ENCODE assay signal across 1 cellular context in the genomic region with DNA sequence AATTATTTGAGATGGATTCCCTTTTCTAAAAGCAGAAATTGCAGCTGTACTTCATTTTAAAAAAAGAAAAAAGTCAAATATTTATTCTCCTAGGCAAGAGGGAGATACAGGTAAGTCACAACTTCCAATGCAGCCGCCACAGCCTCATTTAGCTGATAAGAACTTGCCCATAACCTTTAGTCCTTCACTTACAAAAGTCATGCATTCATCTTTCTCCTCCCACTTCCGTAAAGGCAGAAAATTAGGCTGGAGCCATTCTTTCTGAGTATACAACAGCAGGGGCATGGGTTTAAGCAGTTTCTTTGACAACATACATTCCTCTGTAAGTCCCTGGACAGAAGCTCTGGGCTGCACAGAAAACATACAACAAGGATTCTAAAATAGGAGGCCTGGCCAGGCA.
A peak's percentile ranks its signal among the peaks of the same experiment; 100 is the strongest.
TF ChIP-seq lines count a peak whose summit lies in the region.

No MANE protein-coding gene starts in this region.

TF ChIP-seq in HepG2, 621 proteins besides CTCF, POLR2A, EP300 and RAD21 (continued from another document and continues in another):
- TF ChIP-seq, protein P1, sequence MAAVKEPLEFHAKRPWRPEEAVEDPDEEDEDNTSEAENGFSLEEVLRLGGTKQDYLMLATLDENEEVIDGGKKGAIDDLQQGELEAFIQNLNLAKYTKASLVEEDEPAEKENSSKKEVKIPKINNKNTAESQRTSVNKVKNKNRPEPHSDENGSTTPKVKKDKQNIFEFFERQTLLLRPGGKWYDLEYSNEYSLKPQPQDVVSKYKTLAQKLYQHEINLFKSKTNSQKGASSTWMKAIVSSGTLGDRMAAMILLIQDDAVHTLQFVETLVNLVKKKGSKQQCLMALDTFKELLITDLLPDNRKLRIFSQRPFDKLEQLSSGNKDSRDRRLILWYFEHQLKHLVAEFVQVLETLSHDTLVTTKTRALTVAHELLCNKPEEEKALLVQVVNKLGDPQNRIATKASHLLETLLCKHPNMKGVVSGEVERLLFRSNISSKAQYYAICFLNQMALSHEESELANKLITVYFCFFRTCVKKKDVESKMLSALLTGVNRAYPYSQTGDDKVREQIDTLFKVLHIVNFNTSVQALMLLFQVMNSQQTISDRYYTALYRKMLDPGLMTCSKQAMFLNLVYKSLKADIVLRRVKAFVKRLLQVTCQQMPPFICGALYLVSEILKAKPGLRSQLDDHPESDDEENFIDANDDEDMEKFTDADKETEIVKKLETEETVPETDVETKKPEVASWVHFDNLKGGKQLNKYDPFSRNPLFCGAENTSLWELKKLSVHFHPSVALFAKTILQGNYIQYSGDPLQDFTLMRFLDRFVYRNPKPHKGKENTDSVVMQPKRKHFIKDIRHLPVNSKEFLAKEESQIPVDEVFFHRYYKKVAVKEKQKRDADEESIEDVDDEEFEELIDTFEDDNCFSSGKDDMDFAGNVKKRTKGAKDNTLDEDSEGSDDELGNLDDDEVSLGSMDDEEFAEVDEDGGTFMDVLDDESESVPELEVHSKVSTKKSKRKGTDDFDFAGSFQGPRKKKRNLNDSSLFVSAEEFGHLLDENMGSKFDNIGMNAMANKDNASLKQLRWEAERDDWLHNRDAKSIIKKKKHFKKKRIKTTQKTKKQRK (IDR thresholded peaks at IDR 0.05; ENCODE audit: low read length): no peak
- TF ChIP-seq ZNF253 (CRISPR knock-in tag; IDR thresholded peaks at IDR 0.05; ENCODE audit: borderline replicate concordance) (no peak), REXO4 (CRISPR knock-in tag; IDR thresholded peaks at IDR 0.05; ENCODE audit: borderline replicate concordance) (no peak), CREM (IDR thresholded peaks at IDR 0.05) (peak; percentile 34; the same call in 1 of the 2 replicates), CREM (CRISPR knock-in tag; IDR thresholded peaks at IDR 0.05) (no peak), KDM2A (CRISPR knock-in tag; IDR thresholded peaks at IDR 0.05; ENCODE audit: borderline replicate concordance, low read depth) (no peak), CCDC6 (CRISPR knock-in tag; IDR thresholded peaks at IDR 0.05) (no peak), GATAD2A (CRISPR knock-in tag; IDR thresholded peaks at IDR 0.05) (peak; percentile 29; the same call in 1 of the 2 replicates), ATF4 (CRISPR knock-in tag; IDR thresholded peaks at IDR 0.05) (no peak), ZNF563 (CRISPR knock-in tag; IDR thresholded peaks at IDR 0.05) (no peak), NFKB2 (CRISPR knock-in tag; IDR thresholded peaks at IDR 0.05; ENCODE audit: borderline replicate concordance) (no peak), ZNF17 (CRISPR knock-in tag; IDR thresholded peaks at IDR 0.05) (no peak), ZBTB20 (CRISPR knock-in tag; IDR thresholded peaks at IDR 0.05; ENCODE audit: borderline replicate concordance, low read depth) (0 out of 2 replicates have a peak, but pooled peaks have one; percentile 42), ZBTB44 (CRISPR knock-in tag; IDR thresholded peaks at IDR 0.05) (no peak), ELF3 (CRISPR knock-in tag; IDR thresholded peaks at IDR 0.05) (no peak), MIXL1 (CRISPR knock-in tag; IDR thresholded peaks at IDR 0.05) (peak; percentile 31; the same call in 1 of the 2 replicates), NR2F2 (IDR thresholded peaks at IDR 0.05; ENCODE audit: borderline replicate concordance, low read depth) (no peak), ZNF30 (CRISPR knock-in tag; IDR thresholded peaks at IDR 0.05) (no peak), HOXA5 (CRISPR knock-in tag; IDR thresholded peaks at IDR 0.05) (no peak), ISX (CRISPR knock-in tag; conservative IDR thresholded peaks at IDR 0.05) (no peak), SIN3A (IDR thresholded peaks at IDR 0.05; ENCODE audit: borderline replicate concordance, low read depth, low read length) (no peak), PRMT3 (CRISPR knock-in tag; IDR thresholded peaks at IDR 0.05; ENCODE audit: borderline replicate concordance, low read depth) (no peak), CERS6 (CRISPR knock-in tag; IDR thresholded peaks at IDR 0.05) (no peak), KLF15 (CRISPR knock-in tag; IDR thresholded peaks at IDR 0.05; ENCODE audit: borderline replicate concordance) (no peak), ZNF878 (CRISPR knock-in tag; IDR thresholded peaks at IDR 0.05) (peak; percentile 21; the same call in 1 of the 2 replicates), FOXC1 (CRISPR knock-in tag; IDR thresholded peaks at IDR 0.05; ENCODE audit: borderline replicate concordance) (no peak), MEF2D (CRISPR knock-in tag; IDR thresholded peaks at IDR 0.05) (no peak), SNAPC2 (CRISPR knock-in tag; IDR thresholded peaks at IDR 0.05) (no peak), SALL1 (CRISPR knock-in tag; IDR thresholded peaks at IDR 0.05) (peak; percentile 53; the same call in 1 of the 2 replicates), FOXP4 (CRISPR knock-in tag; IDR thresholded peaks at IDR 0.05) (peak; percentile 65), KLF11 (CRISPR knock-in tag; IDR thresholded peaks at IDR 0.05) (no peak), KDM4B (CRISPR knock-in tag; IDR thresholded peaks at IDR 0.05) (no peak), MLLT10 (CRISPR knock-in tag; IDR thresholded peaks at IDR 0.05) (no peak)
- TF ChIP-seq, protein P2, sequence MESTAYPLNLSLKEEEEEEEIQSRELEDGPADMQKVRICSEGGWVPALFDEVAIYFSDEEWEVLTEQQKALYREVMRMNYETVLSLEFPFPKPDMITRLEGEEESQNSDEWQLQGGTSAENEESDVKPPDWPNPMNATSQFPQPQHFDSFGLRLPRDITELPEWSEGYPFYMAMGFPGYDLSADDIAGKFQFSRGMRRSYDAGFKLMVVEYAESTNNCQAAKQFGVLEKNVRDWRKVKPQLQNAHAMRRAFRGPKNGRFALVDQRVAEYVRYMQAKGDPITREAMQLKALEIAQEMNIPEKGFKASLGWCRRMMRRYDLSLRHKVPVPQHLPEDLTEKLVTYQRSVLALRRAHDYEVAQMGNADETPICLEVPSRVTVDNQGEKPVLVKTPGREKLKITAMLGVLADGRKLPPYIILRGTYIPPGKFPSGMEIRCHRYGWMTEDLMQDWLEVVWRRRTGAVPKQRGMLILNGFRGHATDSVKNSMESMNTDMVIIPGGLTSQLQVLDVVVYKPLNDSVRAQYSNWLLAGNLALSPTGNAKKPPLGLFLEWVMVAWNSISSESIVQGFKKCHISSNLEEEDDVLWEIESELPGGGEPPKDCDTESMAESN (CRISPR knock-in tag; conservative IDR thresholded peaks at IDR 0.05): no peak
- TF ChIP-seq, protein P3, sequence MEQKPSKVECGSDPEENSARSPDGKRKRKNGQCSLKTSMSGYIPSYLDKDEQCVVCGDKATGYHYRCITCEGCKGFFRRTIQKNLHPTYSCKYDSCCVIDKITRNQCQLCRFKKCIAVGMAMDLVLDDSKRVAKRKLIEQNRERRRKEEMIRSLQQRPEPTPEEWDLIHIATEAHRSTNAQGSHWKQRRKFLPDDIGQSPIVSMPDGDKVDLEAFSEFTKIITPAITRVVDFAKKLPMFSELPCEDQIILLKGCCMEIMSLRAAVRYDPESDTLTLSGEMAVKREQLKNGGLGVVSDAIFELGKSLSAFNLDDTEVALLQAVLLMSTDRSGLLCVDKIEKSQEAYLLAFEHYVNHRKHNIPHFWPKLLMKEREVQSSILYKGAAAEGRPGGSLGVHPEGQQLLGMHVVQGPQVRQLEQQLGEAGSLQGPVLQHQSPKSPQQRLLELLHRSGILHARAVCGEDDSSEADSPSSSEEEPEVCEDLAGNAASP (CRISPR knock-in tag; IDR thresholded peaks at IDR 0.05; ENCODE audit: borderline replicate concordance): no peak
- TF ChIP-seq, protein P4, sequence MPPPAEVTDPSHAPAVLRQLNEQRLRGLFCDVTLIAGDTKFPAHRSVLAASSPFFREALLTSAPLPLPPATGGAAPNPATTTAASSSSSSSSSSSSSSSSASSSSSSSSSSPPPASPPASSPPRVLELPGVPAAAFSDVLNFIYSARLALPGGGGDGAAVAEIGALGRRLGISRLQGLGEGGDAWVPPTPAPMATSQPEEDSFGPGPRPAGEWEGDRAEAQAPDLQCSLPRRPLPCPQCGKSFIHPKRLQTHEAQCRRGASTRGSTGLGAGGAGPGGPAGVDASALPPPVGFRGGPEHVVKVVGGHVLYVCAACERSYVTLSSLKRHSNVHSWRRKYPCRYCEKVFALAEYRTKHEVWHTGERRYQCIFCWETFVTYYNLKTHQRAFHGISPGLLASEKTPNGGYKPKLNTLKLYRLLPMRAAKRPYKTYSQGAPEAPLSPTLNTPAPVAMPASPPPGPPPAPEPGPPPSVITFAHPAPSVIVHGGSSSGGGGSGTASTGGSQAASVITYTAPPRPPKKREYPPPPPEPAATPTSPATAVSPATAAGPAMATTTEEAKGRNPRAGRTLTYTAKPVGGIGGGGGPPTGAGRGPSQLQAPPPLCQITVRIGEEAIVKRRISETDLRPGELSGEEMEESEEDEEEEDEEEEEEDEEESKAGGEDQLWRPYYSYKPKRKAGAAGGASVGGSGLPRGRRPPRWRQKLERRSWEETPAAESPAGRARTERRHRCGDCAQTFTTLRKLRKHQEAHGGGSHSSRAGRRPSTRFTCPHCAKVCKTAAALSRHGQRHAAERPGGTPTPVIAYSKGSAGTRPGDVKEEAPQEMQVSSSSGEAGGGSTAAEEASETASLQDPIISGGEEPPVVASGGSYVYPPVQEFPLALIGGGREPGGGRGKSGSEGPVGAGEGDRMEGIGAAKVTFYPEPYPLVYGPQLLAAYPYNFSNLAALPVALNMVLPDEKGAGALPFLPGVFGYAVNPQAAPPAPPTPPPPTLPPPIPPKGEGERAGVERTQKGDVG (CRISPR knock-in tag; IDR thresholded peaks at IDR 0.05; ENCODE audit: borderline replicate concordance): no peak
- TF ChIP-seq, protein P5, sequence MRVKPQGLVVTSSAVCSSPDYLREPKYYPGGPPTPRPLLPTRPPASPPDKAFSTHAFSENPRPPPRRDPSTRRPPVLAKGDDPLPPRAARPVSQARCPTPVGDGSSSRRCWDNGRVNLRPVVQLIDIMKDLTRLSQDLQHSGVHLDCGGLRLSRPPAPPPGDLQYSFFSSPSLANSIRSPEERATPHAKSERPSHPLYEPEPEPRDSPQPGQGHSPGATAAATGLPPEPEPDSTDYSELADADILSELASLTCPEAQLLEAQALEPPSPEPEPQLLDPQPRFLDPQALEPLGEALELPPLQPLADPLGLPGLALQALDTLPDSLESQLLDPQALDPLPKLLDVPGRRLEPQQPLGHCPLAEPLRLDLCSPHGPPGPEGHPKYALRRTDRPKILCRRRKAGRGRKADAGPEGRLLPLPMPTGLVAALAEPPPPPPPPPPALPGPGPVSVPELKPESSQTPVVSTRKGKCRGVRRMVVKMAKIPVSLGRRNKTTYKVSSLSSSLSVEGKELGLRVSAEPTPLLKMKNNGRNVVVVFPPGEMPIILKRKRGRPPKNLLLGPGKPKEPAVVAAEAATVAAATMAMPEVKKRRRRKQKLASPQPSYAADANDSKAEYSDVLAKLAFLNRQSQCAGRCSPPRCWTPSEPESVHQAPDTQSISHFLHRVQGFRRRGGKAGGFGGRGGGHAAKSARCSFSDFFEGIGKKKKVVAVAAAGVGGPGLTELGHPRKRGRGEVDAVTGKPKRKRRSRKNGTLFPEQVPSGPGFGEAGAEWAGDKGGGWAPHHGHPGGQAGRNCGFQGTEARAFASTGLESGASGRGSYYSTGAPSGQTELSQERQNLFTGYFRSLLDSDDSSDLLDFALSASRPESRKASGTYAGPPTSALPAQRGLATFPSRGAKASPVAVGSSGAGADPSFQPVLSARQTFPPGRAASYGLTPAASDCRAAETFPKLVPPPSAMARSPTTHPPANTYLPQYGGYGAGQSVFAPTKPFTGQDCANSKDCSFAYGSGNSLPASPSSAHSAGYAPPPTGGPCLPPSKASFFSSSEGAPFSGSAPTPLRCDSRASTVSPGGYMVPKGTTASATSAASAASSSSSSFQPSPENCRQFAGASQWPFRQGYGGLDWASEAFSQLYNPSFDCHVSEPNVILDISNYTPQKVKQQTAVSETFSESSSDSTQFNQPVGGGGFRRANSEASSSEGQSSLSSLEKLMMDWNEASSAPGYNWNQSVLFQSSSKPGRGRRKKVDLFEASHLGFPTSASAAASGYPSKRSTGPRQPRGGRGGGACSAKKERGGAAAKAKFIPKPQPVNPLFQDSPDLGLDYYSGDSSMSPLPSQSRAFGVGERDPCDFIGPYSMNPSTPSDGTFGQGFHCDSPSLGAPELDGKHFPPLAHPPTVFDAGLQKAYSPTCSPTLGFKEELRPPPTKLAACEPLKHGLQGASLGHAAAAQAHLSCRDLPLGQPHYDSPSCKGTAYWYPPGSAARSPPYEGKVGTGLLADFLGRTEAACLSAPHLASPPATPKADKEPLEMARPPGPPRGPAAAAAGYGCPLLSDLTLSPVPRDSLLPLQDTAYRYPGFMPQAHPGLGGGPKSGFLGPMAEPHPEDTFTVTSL (CRISPR knock-in tag; IDR thresholded peaks at IDR 0.05; ENCODE audit: borderline replicate concordance): 0 out of 2 replicates have a peak, but pooled peaks have one; percentile 37
